In the genomic region with DNA sequence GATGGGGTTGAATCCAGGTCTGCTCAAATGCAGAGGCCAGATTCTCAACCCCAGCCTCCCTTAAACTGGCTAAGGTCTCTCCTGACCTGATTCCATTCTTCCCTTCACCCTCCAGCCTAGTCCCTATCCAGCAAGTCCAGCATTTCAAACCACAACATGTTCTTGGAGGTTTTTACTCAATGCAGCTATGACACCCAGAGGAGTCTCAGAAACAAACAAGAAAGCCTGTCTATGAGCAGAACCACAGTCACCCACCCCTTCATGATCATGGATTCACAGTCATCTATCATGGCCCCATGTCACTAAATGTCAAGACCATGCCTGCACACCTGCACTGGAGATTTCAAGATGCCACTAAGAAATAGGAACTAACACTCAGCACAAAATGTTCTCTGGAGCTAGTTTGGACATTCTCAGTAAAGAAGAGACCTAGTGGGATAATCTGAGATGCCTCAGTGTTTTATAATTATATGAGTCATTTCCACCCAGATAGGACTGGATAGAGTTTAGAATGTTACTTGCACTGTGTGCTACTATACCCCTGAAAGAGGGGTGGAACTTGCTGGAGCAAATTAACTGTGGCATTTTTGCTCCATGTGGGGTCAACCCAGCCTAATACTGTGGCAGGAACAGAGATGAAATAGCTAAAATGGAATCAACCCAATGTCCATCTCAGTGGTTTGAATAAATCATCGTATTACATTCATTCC, we compare ENCODE assay signal across 1 cellular context.
TF ChIP-seq lines count a peak whose summit lies in the region.

No MANE protein-coding gene starts in this region.

TF ChIP-seq in H1, 55 proteins besides CTCF, POLR2A, EP300 and RAD21 (continued from another document):
- TF ChIP-seq JUND (IDR thresholded peaks at IDR 0.05; ENCODE audit: low read length), result no peak
- TF ChIP-seq TAF1 (IDR thresholded peaks at IDR 0.05; ENCODE audit: low read depth, low read length), result no peak
- TF ChIP-seq MAFK (IDR thresholded peaks at IDR 0.05; ENCODE audit: low read depth, low read length), result no peak
- no peak for TF ChIP-seq TCF12 (IDR thresholded peaks at IDR 0.05; ENCODE audit: low read depth, low read length)
- TF ChIP-seq RXRA (IDR thresholded peaks at IDR 0.05; ENCODE audit: insufficient read depth, low read depth, low read length), result no peak
- no peak for TF ChIP-seq ATF3 (IDR thresholded peaks at IDR 0.05; ENCODE audit: insufficient read depth, low read depth, low read length)
- TF ChIP-seq HDAC6 (IDR thresholded peaks at IDR 0.05; ENCODE audit: low read depth, low read length), result no peak
- TF ChIP-seq ASH2L (IDR thresholded peaks at IDR 0.05; ENCODE audit: low read length), result no peak
- TF ChIP-seq EGR1 (IDR thresholded peaks at IDR 0.05; ENCODE audit: borderline replicate concordance, low read depth, low read length), result no peak
